Comparison of ENCODE assay signal across 9 cellular contexts in genomic region chr4:8221476-8221875, GRCh38. TPM values are rescaled to one million over a fixed set of nuclear protein-coding genes. Genes with fewer than 3 reads are reported as not detected.
A peak's percentile ranks its signal among the peaks of the same experiment; 100 is the strongest.
DNase-seq lines count a peak whose midpoint lies in the region; ATAC-seq, FAIRE-seq and TF ChIP-seq lines count a peak whose summit lies in the region.
"Had no signal": no experiment of that assay in that cellular context is flagged by ENCODE, and none has a peak within 500 bp of the region (broad histone marks: within the 10 kb centered on the region; RNA-seq: fewer than 3 reads in every experiment).

No MANE protein-coding gene starts in this region.

- H3K9me3 ChIP-seq in Peyer's patch: no peaks in the 10 kb centered on the region
- no peaks in the 10 kb centered on the region for H3K9me3 ChIP-seq in subcutaneous abdominal adipose tissue (ENCODE audit: control insufficient read depth in 5 of 5, low read length in 5 of 5)

- no peak for DNase-seq in activated T-cell treated with anti-CD3 and anti-CD28 coated beads, Interleukin-2, amount 50 U/mL, for 72 hours
- DNase-seq in activated T-cell treated with anti-CD3 and anti-CD28 coated beads for 4 hours (no peak), Peyer's patch (no peak), fibroblast of villous mesenchyme (ENCODE audit: low read depth) (peak; percentile 97), NCI-H1048 (lab: John Stamatoyannopoulos, UW) (no peak), urothelium cell line (ENCODE audit: low spot score) (no peak)
- DNase-seq in activated CD4-positive, alpha-beta T cell treated with anti-CD3 and anti-CD28 coated beads for 48 hours: no peak
- DNase-seq: NCI-H2081 treated with DMSO at 0.1 percent for 48 hours had no signal

- H3K4me3 ChIP-seq in Peyer's patch (no peak overlapping the region), fibroblast of villous mesenchyme (ENCODE audit: low read depth, low read length) (no peak overlapping the region), subcutaneous abdominal adipose tissue (ENCODE audit: low read depth in 1 of 5, low read length in 5 of 5) (no peak overlapping the region)

- H3K36me3 ChIP-seq in Peyer's patch: peaks cover 0 to 12% (median 0%) of the 10 kb centered on the region in 3 donors
- H3K36me3 ChIP-seq in subcutaneous abdominal adipose tissue (ENCODE audit: control insufficient read depth in 5 of 5, insufficient read depth in 5 of 5, low read length in 5 of 5): peaks cover 0 to 74% (median 49%) of the 10 kb centered on the region in 5 donors

- no peak for TF ChIP-seq POLR2A in Peyer's patch (IDR thresholded peaks at IDR 0.05)

- peaks cover 33% of the 10 kb centered on the region for H3K4me1 Mint-ChIP-seq in activated T-cell treated with anti-CD3 and anti-CD28 coated beads, Interleukin-2, amount 50 U/mL, for 72 hours (ENCODE audit: low read depth)

- peak overlapping the region in 1 of 2 donors; percentile 16 for H3K4me3 Mint-ChIP-seq in activated T-cell treated with anti-CD3 and anti-CD28 coated beads, Interleukin-2, amount 50 U/mL, for 72 hours

- H3K27ac Mint-ChIP-seq in activated T-cell treated with anti-CD3 and anti-CD28 coated beads, Interleukin-2, amount 50 U/mL, for 72 hours: no peak overlapping the region

- H3K27me3 ChIP-seq in Peyer's patch: no peaks in the 10 kb centered on the region
- H3K27me3 ChIP-seq in subcutaneous abdominal adipose tissue (ENCODE audit: control insufficient read depth in 5 of 5, insufficient read depth in 4 of 5, low read length in 5 of 5): no peaks in the 10 kb centered on the region

- no peaks in the 10 kb centered on the region for H3K9me3 Mint-ChIP-seq in activated T-cell treated with anti-CD3 and anti-CD28 coated beads, Interleukin-2, amount 50 U/mL, for 72 hours

- H3K4me1 ChIP-seq in Peyer's patch (peaks cover 0 to 6% (median 0%) of the 10 kb centered on the region in 4 donors), subcutaneous abdominal adipose tissue (ENCODE audit: control insufficient read depth in 5 of 5, insufficient read depth in 5 of 5, low read length in 5 of 5) (peaks cover 4 to 36% (median 21%) of the 10 kb centered on the region in 5 donors)

- peaks cover 0 to 10% of the 10 kb centered on the region in 2 donors for H3K36me3 Mint-ChIP-seq in activated T-cell treated with anti-CD3 and anti-CD28 coated beads, Interleukin-2, amount 50 U/mL, for 72 hours (ENCODE audit: insufficient read depth in 2 of 2)

- peak overlapping the region in 1 of 5 donors; percentile 10 for H3K9ac ChIP-seq in subcutaneous abdominal adipose tissue (ENCODE audit: low read length in 5 of 5)

- H3K27me3 Mint-ChIP-seq in activated T-cell treated with anti-CD3 and anti-CD28 coated beads, Interleukin-2, amount 50 U/mL, for 72 hours (ENCODE audit: low read depth): no peaks in the 10 kb centered on the region

- FAIRE-seq in urothelium cell line (lab: Jason Lieb, UNC): no peak

- TF ChIP-seq CTCF in Peyer's patch (IDR thresholded peaks at IDR 0.05) (no peak), fibroblast of villous mesenchyme (IDR thresholded peaks at IDR 0.05; ENCODE audit: insufficient read depth, low read depth, low read length) (no peak)

- peak overlapping the region in 3 of 4 donors; percentile 51 to 57 (median 56) for H3K27ac ChIP-seq in Peyer's patch
- H3K27ac ChIP-seq in subcutaneous abdominal adipose tissue (ENCODE audit: low read depth, low read length): peak overlapping the region; percentile 24

- peak; percentile 63 to 76 for ATAC-seq in activated T-cell treated with anti-CD3 and anti-CD28 coated beads, Interleukin-2, amount 50 U/mL, for 72 hours (replicated peaks in 1 of 2)

RNA-seq across cellular contexts. Expression of gene SH3TC1, which starts 22.4 kb away (rescaled TPM):
- total RNA-seq in activated T-cell treated with anti-CD3 and anti-CD28 coated beads, Interleukin-2, amount 50 U/mL, for 72 hours: 10 to 100 TPM; 15.2 to 39.0 TPM
- 10 to 100 TPM in 2 of 4 donors, 1 to 10 TPM in 2; 4.2 to 88.3 (median 11.8) TPM for total RNA-seq in Peyer's patch
- 3.9 and 13.9 TPM in 2 replicates for total RNA-seq in fibroblast of villous mesenchyme

RNA-seq across cellular contexts. Expression of gene HTRA3, which starts 48.1 kb away (rescaled TPM):
- not detected for total RNA-seq in activated T-cell treated with anti-CD3 and anti-CD28 coated beads, Interleukin-2, amount 50 U/mL, for 72 hours
- 10 to 100 TPM in 1 of 4 donors, 1 to 10 TPM in 3; 3.3 to 43.7 (median 7.9) TPM for total RNA-seq in Peyer's patch
- 0.86 and 1.3 TPM in 2 replicates for total RNA-seq in fibroblast of villous mesenchyme
